In genomic region chr5:375336-375920, GRCh38 we compare ENCODE assay signal across 10 cellular contexts. TPM values are rescaled to one million over a fixed set of nuclear protein-coding genes. Genes with fewer than 3 reads are reported as not detected.
DNase-seq lines count a peak whose midpoint lies in the region; ATAC-seq and TF ChIP-seq lines count a peak whose summit lies in the region.
"Had no signal": no experiment of that assay in that cellular context is flagged by ENCODE, and none has a peak within 500 bp of the region (broad histone marks: within the 10 kb centered on the region; RNA-seq: fewer than 3 reads in every experiment).

No MANE protein-coding gene starts in this region.

- H3K4me3 Mint-ChIP-seq in activated CD4-positive, alpha-beta T cell treated with anti-CD3 and anti-CD28 coated beads for 36 hours = no peak overlapping the region

- peaks cover 0 to 24% (median 3%) of the 10 kb centered on the region in 4 donors for H3K4me1 ChIP-seq in Peyer's patch
- H3K4me1 ChIP-seq in PC-9 (replicated peaks; ENCODE audit: insufficient read depth) = no peaks in the 10 kb centered on the region

- TF ChIP-seq CTCF in Peyer's patch (IDR thresholded peaks at IDR 0.05) (no peak), coronary artery (IDR thresholded peaks at IDR 0.05) (no peak), PC-9 (conservative IDR thresholded peaks at IDR 0.05) (no peak)

- no peak for TF ChIP-seq POLR2A in Peyer's patch (IDR thresholded peaks at IDR 0.05)

- H3K4me3 ChIP-seq in Peyer's patch (no peak overlapping the region), coronary artery (no peak overlapping the region), PC-9 (no peak overlapping the region)
- H3K4me3 ChIP-seq: MG63 had no signal

- no TSS peak for BruUV-seq in PC-9 (replicated peaks; lab: Mats Ljungman, UMichigan)

- H3K36me3 ChIP-seq in Peyer's patch = no peaks in the 10 kb centered on the region
- H3K36me3 ChIP-seq in PC-9 (ENCODE audit: low read depth) = no peaks in the 10 kb centered on the region

- H3K27ac ChIP-seq in Peyer's patch (no peak overlapping the region), coronary artery (no peak overlapping the region), PC-9 (no peak overlapping the region)

- peaks cover 69% of the 10 kb centered on the region for H3K4me1 Mint-ChIP-seq in activated CD4-positive, alpha-beta T cell treated with anti-CD3 and anti-CD28 coated beads for 36 hours

- peak; percentile 6 for DNase-seq in activated CD4-positive, alpha-beta T cell treated with anti-CD3 and anti-CD28 coated beads for 36 hours
- no peak for DNase-seq in activated CD4-positive, alpha-beta T cell treated with anti-CD3 and anti-CD28 coated beads, Interleukin-2, amount 50 U/mL, for 4 hours
- DNase-seq in Peyer's patch (peak in 2 of 3 donors; percentile 3 to 33), coronary artery (ENCODE audit: low spot score) (peak; percentile 65), sciatic nerve (ENCODE audit: low spot score) (peak; percentile 49), NCI-H1436 (lab: John Stamatoyannopoulos, UW) (no peak), PC-9 (no peak), SKM-1 treated with dmso at 0.1 percent for 144 hours (lab: John Stamatoyannopoulos, UW; ENCODE audit: unreplicated experiment) (no peak)
- DNase-seq: MG63, NCI-H526 treated with DMSO at 0.1 percent for 48 hours had no signal

- ATAC-seq in activated CD4-positive, alpha-beta T cell treated with anti-CD3 and anti-CD28 coated beads for 36 hours = no peak
- no peak for ATAC-seq in sciatic nerve

- H3K27me3 ChIP-seq in Peyer's patch = peaks cover 0 to 4% of the 10 kb centered on the region in 2 donors
- H3K27me3 ChIP-seq in PC-9 (ENCODE audit: insufficient read depth, low read depth) = no peaks in the 10 kb centered on the region
- H3K27me3 ChIP-seq: MG63 had no signal

- peaks cover 3% of the 10 kb centered on the region for H3K36me3 Mint-ChIP-seq in activated CD4-positive, alpha-beta T cell treated with anti-CD3 and anti-CD28 coated beads for 36 hours (ENCODE audit: low read depth)

- H3K9me3 ChIP-seq in Peyer's patch = no peaks in the 10 kb centered on the region
- H3K9me3 ChIP-seq in PC-9 (ENCODE audit: insufficient read depth, low read depth) = no peaks in the 10 kb centered on the region

- H4K20me1 ChIP-seq in PC-9 (ENCODE audit: insufficient read depth) = peaks cover 18% of the 10 kb centered on the region

- H3K79me2 ChIP-seq in PC-9 (ENCODE audit: low read depth) = no peaks in the 10 kb centered on the region

- peak overlapping the region; percentile 76 for H3K27ac Mint-ChIP-seq in activated CD4-positive, alpha-beta T cell treated with anti-CD3 and anti-CD28 coated beads for 36 hours

- H3K27me3 Mint-ChIP-seq in activated CD4-positive, alpha-beta T cell treated with anti-CD3 and anti-CD28 coated beads for 36 hours = no peaks in the 10 kb centered on the region

- H3F3A ChIP-seq in PC-9 (ENCODE audit: insufficient read depth, low read depth) = no peaks in the 10 kb centered on the region

- POLR2A ChIA-PET in activated CD4-positive, alpha-beta T cell treated with anti-CD3 and anti-CD28 coated beads for 36 hours (lab: Charles Lee) = no interaction called here
- POLR2A ChIA-PET in PC-9 (lab: Charles Lee; ENCODE audit: unreplicated experiment) = no interaction called here

- no peaks in the 10 kb centered on the region for H3K9me3 Mint-ChIP-seq in activated CD4-positive, alpha-beta T cell treated with anti-CD3 and anti-CD28 coated beads for 36 hours (ENCODE audit: low read depth)

- no peaks in the 10 kb centered on the region for H3K9me2 ChIP-seq in PC-9 (ENCODE audit: insufficient read depth)

- H3K4me2 ChIP-seq in PC-9 = no peak overlapping the region

- no peak overlapping the region for H2AFZ ChIP-seq in PC-9

- intact Hi-C loops in activated CD4-positive, alpha-beta T cell treated with anti-CD3 and anti-CD28 coated beads for 36 hours (cut with DNase I, micrococcal nuclease) = loop anchor here in 1 of 2 experiments (5.0 to 10.0 kb wide), 2 partner anchors 161 to 237 kb away; partner anchors contain the start of genes CCDC127, CEP72 and SDHA
- intact Hi-C loops in sciatic nerve (cut with DNase I) (no loop called here), PC-9 (cut with micrococcal nuclease; ENCODE audit: unreplicated experiment) (no loop called here)

- CTCF ChIA-PET in activated CD4-positive, alpha-beta T cell treated with anti-CD3 and anti-CD28 coated beads for 36 hours (lab: Charles Lee) = no interaction called here
- CTCF ChIA-PET in PC-9 (lab: Charles Lee) = no interaction called here

RNA-seq across cellular contexts. Expression of gene AHRR, which starts 53.9 kb away (rescaled TPM):
- total RNA-seq in activated CD4-positive, alpha-beta T cell treated with anti-CD3 and anti-CD28 coated beads for 36 hours = 10 to 100 TPM; 15.1 to 20.5 TPM
- total RNA-seq in Peyer's patch (10 to 100 TPM in 1 of 4 donors, 1 to 10 TPM in 3; 1.6 to 28.1 (median 2.4) TPM), sciatic nerve (5.1 TPM), PC-9 (2021) (7.2 and 13.6 TPM in 2 replicates)

Comparison
In these comparisons a context has a peak if more than half of its experiments do, and no peak if none do; other contexts are left out.
1. DNase-seq: peak in activated CD4-positive, alpha-beta T cell treated with anti-CD3 and anti-CD28 coated beads for 36 hours (single experiment), Peyer's patch (2 of 3), coronary artery (single experiment) and sciatic nerve (single experiment); none in activated CD4-positive, alpha-beta T cell treated with anti-CD3 and anti-CD28 coated beads, Interleukin-2, amount 50 U/mL, for 4 hours (0 of 2), NCI-H1436 (single experiment), PC-9 (0 of 2) and SKM-1 treated with dmso at 0.1 percent for 144 hours (single experiment).